In the genomic region with DNA sequence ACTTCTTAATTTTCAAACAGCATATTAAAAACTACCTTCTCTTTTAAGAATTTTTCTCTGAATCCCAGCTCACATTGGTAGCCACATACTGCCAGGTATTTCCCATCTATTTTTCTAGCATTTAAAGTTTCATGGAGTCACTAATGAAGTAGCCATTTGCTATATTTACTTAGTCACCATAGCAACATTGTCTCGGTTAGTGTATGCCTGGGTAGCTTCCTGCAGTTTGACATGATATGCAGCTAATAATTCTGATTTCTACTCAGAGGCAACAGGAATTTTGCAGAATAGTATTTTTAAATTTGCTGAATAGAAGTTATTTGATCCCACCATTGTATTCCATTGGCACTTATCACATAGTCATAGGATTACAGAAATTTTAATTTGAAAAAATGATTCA, we compare ENCODE assay signal across 16 cellular contexts. TPM values are rescaled to one million over a fixed set of nuclear protein-coding genes. Genes with fewer than 3 reads are reported as not detected.
DNase-seq lines count a peak whose midpoint lies in the region; ATAC-seq and TF ChIP-seq lines count a peak whose summit lies in the region.
"Had no signal": no experiment of that assay in that cellular context is flagged by ENCODE, and none has a peak within 500 bp of the region (broad histone marks: within the 10 kb centered on the region; RNA-seq: fewer than 3 reads in every experiment).

No MANE protein-coding gene starts in this region.

- H3K27me3 ChIP-seq in stomach smooth muscle (ENCODE audit: control insufficient read depth in 1 of 2, insufficient read depth in 2 of 2, low read length in 2 of 2) (no peaks in the 10 kb centered on the region), ascending aorta (no peaks in the 10 kb centered on the region)
- H3K27me3 ChIP-seq: SJCRH30 had no signal

- H3K9ac ChIP-seq in SK-N-MC (ENCODE audit: insufficient read length) (no peak overlapping the region), stomach smooth muscle (ENCODE audit: low read length in 2 of 2) (no peak overlapping the region)

- no peak for ATAC-seq in GM19328 (IDR thresholded peaks at IDR 0.05; ENCODE audit: unreplicated experiment)
- ATAC-seq: activated T-cell treated with anti-CD3 and anti-CD28 coated beads, Interleukin-2, amount 50 U/mL, for 4 hours; GM23338; left ventricle myocardium superior had no signal

- H3K4me1 ChIP-seq in stomach smooth muscle (ENCODE audit: control insufficient read depth, insufficient read depth, low read length): no peaks in the 10 kb centered on the region
- no peaks in the 10 kb centered on the region for H3K4me1 ChIP-seq in ascending aorta
- H3K4me1 ChIP-seq: SJCRH30 had no signal

- intact Hi-C loops in ascending aorta (cut with DNase I): no loop called here

- H3K27ac ChIP-seq in SK-N-MC (peak overlapping the region; percentile 78), stomach smooth muscle (ENCODE audit: low read length) (peak overlapping the region; percentile 41), ascending aorta (no peak overlapping the region)
- H3K27ac ChIP-seq: SJCRH30 had no signal

- peak; percentile 55 for DNase-seq in NCI-H2171 treated with DMSO at 0.1 percent for 48 hours (lab: John Stamatoyannopoulos, UW)
- no peak for DNase-seq in NCI-H2171 (lab: John Stamatoyannopoulos, UW)
- DNase-seq in SK-N-MC (ENCODE audit: low read depth, low spot score): no peak
- peak; percentile 54 for DNase-seq in fibroblast of the aortic adventitia (ENCODE audit: low read depth)
- DNase-seq in NOMO-1 (lab: John Stamatoyannopoulos, UW; ENCODE audit: unreplicated experiment in 2 of 2): no peak
- no peak for DNase-seq in ascending aorta (ENCODE audit: low spot score in 2 of 2)
- DNase-seq: activated T-cell treated with anti-CD3 and anti-CD28 coated beads, Interleukin-2, amount 50 U/mL, for 4 hours; caudate nucleus; foreskin melanocyte; left ventricle myocardium superior; NCI-H446; SJCRH30 had no signal

- TF ChIP-seq CTCF in fibroblast of the aortic adventitia (IDR thresholded peaks at IDR 0.05; ENCODE audit: insufficient read depth, low read length) (no peak), ascending aorta (IDR thresholded peaks at IDR 0.05) (no peak)

- H3K4me3 ChIP-seq in SK-N-MC: peak overlapping the region; percentile 12; the same call in 1 of the 2 replicates
- no peak overlapping the region for H3K4me3 ChIP-seq in fibroblast of the aortic adventitia (ENCODE audit: low read depth, low read length)
- H3K4me3 ChIP-seq in stomach smooth muscle (ENCODE audit: low read length in 2 of 2): no peak overlapping the region
- H3K4me3 ChIP-seq in ascending aorta: no peak overlapping the region
- H3K4me3 ChIP-seq: GM23338, SJCRH30 had no signal

- no peaks in the 10 kb centered on the region for H3K36me3 ChIP-seq in SK-N-MC (ENCODE audit: insufficient read depth, low read length)
- no peaks in the 10 kb centered on the region for H3K36me3 ChIP-seq in stomach smooth muscle (ENCODE audit: control insufficient read depth in 2 of 2, insufficient read depth in 2 of 2, low read length in 2 of 2)
- no peaks in the 10 kb centered on the region for H3K36me3 ChIP-seq in ascending aorta
- H3K36me3 ChIP-seq: SJCRH30 had no signal

- H3K9me3 ChIP-seq in SK-N-MC (ENCODE audit: low read depth, low read length) (no peaks in the 10 kb centered on the region), stomach smooth muscle (ENCODE audit: control insufficient read depth in 2 of 2, low read length in 2 of 2) (no peaks in the 10 kb centered on the region), ascending aorta (no peaks in the 10 kb centered on the region)
- H3K9me3 ChIP-seq: SJCRH30 had no signal

RNA-seq across cellular contexts. Expression of a gene that starts 30.9 kb away (rescaled TPM):
- total RNA-seq in fibroblast of the aortic adventitia (ENCODE audit: low replicate concordance) (not detected in 2 replicates), ascending aorta (not detected)
- total RNA-seq: activated T-cell treated with anti-CD3 and anti-CD28 coated beads, Interleukin-2, amount 50 U/mL, for 4 hours; GM23338; left ventricle myocardium superior; pulmonary artery endothelial cell; SJCRH30 had no signal

Comparison
In these comparisons a context has a peak if more than half of its experiments do, and no peak if none do; other contexts are left out.
1. DNase-seq: peak in NCI-H2171 treated with DMSO at 0.1 percent for 48 hours (single experiment) and fibroblast of the aortic adventitia (single experiment); none in NCI-H2171 (single experiment), SK-N-MC (single experiment), NOMO-1 (0 of 2) and ascending aorta (0 of 2).
2. H3K27ac ChIP-seq: peak in SK-N-MC (single experiment) and stomach smooth muscle (single experiment); none in ascending aorta (0 of 2).